1 cellular context compared by ENCODE assay signal in the genomic region with DNA sequence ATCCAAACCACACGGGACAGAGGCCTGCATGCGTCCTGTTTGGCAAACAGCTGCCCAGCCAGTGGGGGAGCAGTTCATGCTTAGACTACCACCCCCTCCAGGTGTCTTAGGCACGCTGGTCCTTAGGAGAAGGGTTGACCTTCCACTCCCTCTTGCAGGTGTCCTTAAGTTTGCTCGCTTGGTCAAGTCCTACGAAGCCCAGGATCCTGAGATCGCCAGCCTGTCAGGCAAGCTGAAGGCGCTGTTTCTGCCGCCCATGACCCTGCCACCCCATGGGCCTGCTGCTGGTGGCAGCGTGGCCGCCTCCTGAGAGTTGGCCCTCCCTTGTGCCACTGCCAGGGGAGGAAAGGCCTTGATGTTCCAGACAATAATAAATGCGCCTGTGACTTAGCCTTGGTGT.
TF ChIP-seq lines count a peak whose summit lies in the region.

No MANE protein-coding gene starts in this region.

TF ChIP-seq in H1, 55 proteins besides CTCF, POLR2A, EP300 and RAD21:
- TF ChIP-seq POLR2AphosphoS5 (IDR thresholded peaks at IDR 0.05; ENCODE audit: low read depth, low read length) (0 out of 2 replicates have a peak, but pooled peaks have one; percentile 45), PHF8 (conservative IDR thresholded peaks at IDR 0.05; ENCODE audit: low read depth, low read length) (0 out of 2 replicates have a peak, but pooled peaks have one; percentile 19), KDM5A (IDR thresholded peaks at IDR 0.05; ENCODE audit: low read length) (no peak), TEAD4 (IDR thresholded peaks at IDR 0.05; ENCODE audit: low read depth, low read length) (no peak)
